10 cellular contexts compared by ENCODE assay signal in the genomic region with DNA sequence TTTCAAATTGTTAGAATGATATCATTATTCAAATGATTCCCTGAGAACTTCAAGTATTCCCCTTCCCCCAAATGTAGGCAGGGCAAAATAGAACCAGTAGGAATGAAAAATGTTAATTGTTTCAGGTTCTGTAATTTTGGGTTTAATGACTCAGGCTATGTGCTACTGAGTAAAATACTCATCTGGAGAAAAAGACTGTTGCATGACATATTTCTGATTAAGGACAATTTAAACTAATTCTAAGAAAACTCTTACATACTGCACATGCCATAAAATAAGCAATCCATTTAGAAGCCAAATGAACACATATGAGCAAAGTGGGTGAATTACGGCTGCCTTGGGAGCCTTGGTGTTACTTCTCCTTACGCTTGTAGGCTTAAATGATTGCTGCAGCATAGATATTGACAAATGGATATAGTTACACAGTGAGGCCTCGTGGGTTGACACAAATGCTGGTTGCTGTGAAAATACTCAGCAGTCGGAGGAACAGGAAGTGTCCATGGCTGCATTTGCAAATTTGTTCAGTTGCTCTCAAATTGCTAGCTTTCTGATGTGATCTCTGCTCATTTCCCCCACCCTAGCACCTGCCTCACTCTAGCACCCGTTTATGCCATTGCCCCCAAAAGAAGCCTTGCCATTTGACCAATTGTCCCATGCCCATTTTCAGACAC.
DNase-seq lines count a peak whose midpoint lies in the region; ATAC-seq and TF ChIP-seq lines count a peak whose summit lies in the region.
"Had no signal": no experiment of that assay in that cellular context is flagged by ENCODE, and none has a peak within 500 bp of the region (broad histone marks: within the 10 kb centered on the region; RNA-seq: fewer than 3 reads in every experiment).

No MANE protein-coding gene starts in this region.

- H3K4me3 ChIP-seq in OCI-LY7 (ENCODE audit: low read depth, low read length, poor library complexity, severe bottlenecking): peak overlapping the region; percentile 14

- H3K9me3 ChIP-seq in OCI-LY7 (ENCODE audit: low read length): no peaks in the 10 kb centered on the region

- H3K27ac ChIP-seq in OCI-LY7 (ENCODE audit: low read depth, low read length, poor library complexity, severe bottlenecking): peak overlapping the region; percentile 93

- H4K20me1 ChIP-seq in OCI-LY7 (ENCODE audit: insufficient read depth, low read length): no peaks in the 10 kb centered on the region

- ATAC-seq in HG02798 (IDR thresholded peaks at IDR 0.05; ENCODE audit: poor library complexity, unreplicated experiment): peak; percentile 17
- ATAC-seq in natural killer cell treated with Interleukin-12 subunit alpha and Interleukin-12 subunit beta and Interleukin-15 and Interleukin-18, amount 100 ng/mL, for 72 hours: peak; percentile 17 to 26
- ATAC-seq: Panc1 had no signal

- no peaks in the 10 kb centered on the region for H3K36me3 Mint-ChIP-seq in natural killer cell treated with Interleukin-12 subunit alpha and Interleukin-12 subunit beta and Interleukin-15 and Interleukin-18, amount 100 ng/mL, for 72 hours

- H3K9me2 ChIP-seq in OCI-LY7 (ENCODE audit: insufficient read depth, low read length): no peaks in the 10 kb centered on the region

- CTCF ChIA-PET in OCI-LY7 (lab: Charles Lee; ENCODE audit: unreplicated experiment): no interaction called here

- peak overlapping the region; percentile 68 for H3K4me2 ChIP-seq in OCI-LY7 (ENCODE audit: low read length)

- peaks cover 37 to 61% of the 10 kb centered on the region in 2 donors for H3K4me1 Mint-ChIP-seq in natural killer cell treated with Interleukin-12 subunit alpha and Interleukin-12 subunit beta and Interleukin-15 and Interleukin-18, amount 100 ng/mL, for 72 hours (ENCODE audit: low read depth in 2 of 2)

- intact Hi-C loops in OCI-LY7 (cut with micrococcal nuclease; ENCODE audit: unreplicated experiment): loop anchor here (5.0 to 10.0 kb wide), 3 partner anchors 177 to 1930 kb away; a partner anchor contains a TSS

- TF ChIP-seq CTCF in OCI-LY7 (conservative IDR thresholded peaks at IDR 0.05; ENCODE audit: low read length) (no peak), GM10266 (IDR thresholded peaks at IDR 0.05; ENCODE audit: control insufficient read depth, insufficient read depth, low read depth, missing control alignments) (no peak)

- peaks cover 0 to 7% of the 10 kb centered on the region in 2 donors for H3K27me3 Mint-ChIP-seq in natural killer cell treated with Interleukin-12 subunit alpha and Interleukin-12 subunit beta and Interleukin-15 and Interleukin-18, amount 100 ng/mL, for 72 hours

- peak in 2 of 3 experiments; percentile 17 to 22 for DNase-seq in NCI-H1417 (lab: John Stamatoyannopoulos, UW)
- no peak for DNase-seq in NCI-H1417 treated with DMSO at 0.1 percent for 48 hours (lab: John Stamatoyannopoulos, UW)
- DNase-seq in OCI-LY7 (ENCODE audit: low spot score): peak; percentile 88
- DNase-seq in natural killer cell treated with Interleukin-12 subunit alpha and Interleukin-12 subunit beta and Interleukin-15 and Interleukin-18, amount 100 ng/mL, for 72 hours (ENCODE audit: low spot score): peak; percentile 65
- no peak for DNase-seq in GM10266 (ENCODE audit: extremely low spot score)
- no peak for DNase-seq in NCI-H187 (lab: John Stamatoyannopoulos, UW)
- DNase-seq in HuH-7.5 (ENCODE audit: low spot score): no peak
- DNase-seq: islet precursor cell had no signal

- H3K9me3 Mint-ChIP-seq in natural killer cell treated with Interleukin-12 subunit alpha and Interleukin-12 subunit beta and Interleukin-15 and Interleukin-18, amount 100 ng/mL, for 72 hours: no peaks in the 10 kb centered on the region

- peaks cover 63% of the 10 kb centered on the region for H3K4me1 ChIP-seq in OCI-LY7 (ENCODE audit: insufficient read depth, low read length, poor library complexity, severe bottlenecking)

- no peaks in the 10 kb centered on the region; the same call in 1 of the 2 replicates for H3K36me3 ChIP-seq in OCI-LY7 (ENCODE audit: insufficient read depth, low read length)

- POLR2A ChIA-PET in OCI-LY7 (lab: Charles Lee): interaction anchor here (0.6 to 1.5 kb wide), 3 partner anchors 17 to 82 kb away, joined by 3 to 4 read pairs (median 3); no protein-coding TSS in a partner anchor

- peak overlapping the region; percentile 54 to 83 for H3K27ac Mint-ChIP-seq in natural killer cell treated with Interleukin-12 subunit alpha and Interleukin-12 subunit beta and Interleukin-15 and Interleukin-18, amount 100 ng/mL, for 72 hours

- TSS peak; percentile 81 for BruUV-seq in OCI-LY7 (replicated peaks; lab: Mats Ljungman, UMichigan)

- H2AFZ ChIP-seq in OCI-LY7 (ENCODE audit: low read length): peak overlapping the region; percentile 91; the same call in 1 of the 2 replicates

- peak overlapping the region; percentile 76 for H3K4me3 Mint-ChIP-seq in natural killer cell treated with Interleukin-12 subunit alpha and Interleukin-12 subunit beta and Interleukin-15 and Interleukin-18, amount 100 ng/mL, for 72 hours

- no peaks in the 10 kb centered on the region for H3K79me2 ChIP-seq in OCI-LY7 (ENCODE audit: insufficient read depth, low read depth, low read length)

Comparison
In these comparisons a context has a peak if more than half of its experiments do, and no peak if none do; other contexts are left out.
1. DNase-seq: peak in NCI-H1417 (2 of 3), OCI-LY7 (single experiment) and natural killer cell treated with Interleukin-12 subunit alpha and Interleukin-12 subunit beta and Interleukin-15 and Interleukin-18, amount 100 ng/mL, for 72 hours (single experiment); none in NCI-H1417 treated with DMSO at 0.1 percent for 48 hours (single experiment), GM10266 (single experiment), NCI-H187 (0 of 2) and HuH-7.5 (single experiment).